In genomic region chr20:19692685-19693119, GRCh38 we compare ENCODE assay signal across 8 cellular contexts.
A peak's percentile ranks its signal among the peaks of the same experiment; 100 is the strongest.
DNase-seq lines count a peak whose midpoint lies in the region; ATAC-seq and TF ChIP-seq lines count a peak whose summit lies in the region.

No MANE protein-coding gene starts in this region.

- WGBS in aorta, 2 donors: 5 to 9% methylated on average over 15 of the region's 15 CpGs

- no peaks in the 10 kb centered on the region for H3K27me3 ChIP-seq in H7 (ENCODE audit: control insufficient read depth, insufficient read depth, low read length)
- H3K27me3 ChIP-seq in Peyer's patch: no peaks in the 10 kb centered on the region
- H3K27me3 ChIP-seq in aorta (ENCODE audit: control insufficient read depth in 1 of 2, insufficient read depth in 2 of 2, low read length in 1 of 2): no peaks in the 10 kb centered on the region

- H3K4me1 ChIP-seq in Peyer's patch (peaks cover 0 to 7% (median 2%) of the 10 kb centered on the region in 4 donors), aorta (ENCODE audit: control insufficient read depth in 1 of 2, insufficient read depth in 2 of 2, low read length in 2 of 2) (no peaks in the 10 kb centered on the region)

- H3K36me3 ChIP-seq in H7 (replicated peaks; ENCODE audit: control insufficient read depth, insufficient read depth, low read length) (no peaks in the 10 kb centered on the region), Peyer's patch (no peaks in the 10 kb centered on the region), aorta (ENCODE audit: control insufficient read depth in 1 of 2, insufficient read depth in 2 of 2, low read length in 1 of 2) (peaks cover 0 to 2% of the 10 kb centered on the region in 2 donors)

- DNase-seq in AML-193 (lab: John Stamatoyannopoulos, UW): peak; percentile 7 to 27
- DNase-seq in H7: peak; percentile 67
- DNase-seq in Peyer's patch: peak; percentile 33 to 84 (median 74)
- DNase-seq in activated naive CD4-positive, alpha-beta T cell (lab: John Stamatoyannopoulos, UW): peak; percentile 3 to 11 (median 8)
- DNase-seq in Right ventricle myocardium superior: peak; percentile 74
- DNase-seq in pons (ENCODE audit: low spot score): peak; percentile 23
- DNase-seq in aorta: peak in 1 of 2 donors; percentile 90

- TF ChIP-seq CTCF in Peyer's patch (IDR thresholded peaks at IDR 0.05): peak; percentile 78 to 87 (median 84)

- peak; percentile 26 for ATAC-seq in Right ventricle myocardium superior (ENCODE audit: poor library complexity)
- ATAC-seq in aorta (ENCODE audit: low FRiP score): peak; percentile 73
- ATAC-seq in HG03439 (IDR thresholded peaks at IDR 0.05; ENCODE audit: unreplicated experiment): no peak

- intact Hi-C loops in Right ventricle myocardium superior (cut with DNase I): loop anchor here (5.0 to 10.0 kb wide), 3 partner anchors 65 to 302 kb away; partner anchors contain the start of gene RIN2
- intact Hi-C loops in aorta (cut with DNase I): loop anchor here (2.0 to 10.0 kb wide), 5 partner anchors 52 to 305 kb away; partner anchors contain the start of gene RIN2 (in 1 of the 2)

- no peaks in the 10 kb centered on the region for H3K9me3 ChIP-seq in Peyer's patch
- H3K9me3 ChIP-seq in aorta (ENCODE audit: control insufficient read depth, low read length): no peaks in the 10 kb centered on the region

- TF ChIP-seq POLR2A in Peyer's patch (IDR thresholded peaks at IDR 0.05): no peak

- no peak overlapping the region for H3K27ac ChIP-seq in Peyer's patch
- no peak overlapping the region for H3K27ac ChIP-seq in aorta (ENCODE audit: low read depth in 1 of 2, low read length in 2 of 2)

- H3K4me3 ChIP-seq in H7 (ENCODE audit: insufficient read depth, low read depth, low read length): no peak overlapping the region
- H3K4me3 ChIP-seq in Peyer's patch: no peak overlapping the region
- H3K4me3 ChIP-seq in aorta (ENCODE audit: low read length in 2 of 2): no peak overlapping the region
